28 cellular contexts compared by ENCODE assay signal in genomic region chr6:77512554-77512953, GRCh38. TPM values are rescaled to one million over a fixed set of nuclear protein-coding genes. Genes with fewer than 3 reads are reported as not detected.
"Had no signal": no experiment of that assay in that cellular context is flagged by ENCODE, and none has a peak within 500 bp of the region (broad histone marks: within the 10 kb centered on the region; RNA-seq: fewer than 3 reads in every experiment).

No MANE protein-coding gene starts in this region.

- H3K9me3 ChIP-seq: colonic mucosa, gastrocnemius medialis had no signal

- DNase-seq: colonic mucosa; cortex of kidney; dermis blood vessel endothelial cell; dorsolateral prefrontal cortex; effector CD4-positive, alpha-beta T cell; effector CD8-positive, alpha-beta T cell; effector memory CD4-positive, alpha-beta T cell; effector memory CD8-positive, alpha-beta T cell; endodermal cell; erythroblast; esophagus squamous epithelium; foreskin fibroblast; foreskin melanocyte; gastrocnemius medialis; glutamatergic neuron; head of caudate nucleus; heart left ventricle; heart right ventricle had no signal

- H3K27me3 ChIP-seq: colonic mucosa, esophagus muscularis mucosa, esophagus squamous epithelium, foreskin keratinocyte, gastrocnemius medialis, gastroesophageal sphincter, heart left ventricle, heart right ventricle had no signal

- H3K36me3 ChIP-seq: colonic mucosa, esophagus muscularis mucosa, esophagus squamous epithelium, gastrocnemius medialis, gastroesophageal sphincter, heart left ventricle, heart right ventricle had no signal

- H3K27ac ChIP-seq: colonic mucosa, coronary artery, dorsolateral prefrontal cortex, epithelial cell of prostate, esophagus muscularis mucosa, esophagus squamous epithelium, foreskin keratinocyte, gastrocnemius medialis, gastroesophageal sphincter, heart left ventricle, heart right ventricle had no signal

- FAIRE-seq: colon, endometrium, frontal cortex had no signal

- H3K4me3 ChIP-seq: colonic mucosa, coronary artery, dorsolateral prefrontal cortex, esophagus muscularis mucosa, esophagus squamous epithelium, gastrocnemius medialis, gastroesophageal sphincter, heart left ventricle, heart right ventricle had no signal

- ATAC-seq: effector memory CD8-positive, alpha-beta T cell; esophagus mucosa; gastrocnemius medialis; gastroesophageal sphincter; heart left ventricle; heart right ventricle had no signal

- H3K4me1 ChIP-seq: colonic mucosa, esophagus muscularis mucosa, esophagus squamous epithelium, foreskin keratinocyte, gastrocnemius medialis, gastroesophageal sphincter, heart left ventricle, heart right ventricle had no signal

RNA-seq across cellular contexts. Expression of gene HTR1B, which starts 49.3 kb away (rescaled TPM):
- total RNA-seq: epithelial cell of proximal tubule, gastrocnemius medialis had no signal
